In the genomic region with DNA sequence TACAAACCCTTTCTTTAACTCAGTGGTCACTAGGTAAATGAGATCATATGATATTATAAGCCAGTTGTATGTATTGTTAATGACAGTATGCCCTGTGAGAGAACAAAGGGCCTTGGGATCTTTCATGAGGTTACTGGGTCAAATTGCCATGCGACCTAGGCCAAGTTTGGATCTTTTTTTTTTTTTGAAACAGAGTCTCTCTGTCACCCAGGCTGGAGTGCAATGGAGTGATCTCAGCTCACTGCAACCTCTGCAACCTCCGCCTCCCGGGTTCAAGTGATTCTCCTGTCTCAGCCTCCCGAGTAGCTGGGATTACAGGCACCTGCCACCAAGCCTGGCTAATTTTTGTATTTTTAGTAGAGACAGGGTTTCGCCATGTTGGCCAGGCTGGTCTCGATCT, we compare ENCODE assay signal across 11 cellular contexts. TPM values are rescaled to one million over a fixed set of nuclear protein-coding genes. Genes with fewer than 3 reads are reported as not detected.
"Had no signal": no experiment of that assay in that cellular context is flagged by ENCODE, and none has a peak within 500 bp of the region (broad histone marks: within the 10 kb centered on the region; RNA-seq: fewer than 3 reads in every experiment).

No MANE protein-coding gene starts in this region.

RNA-seq across cellular contexts. Expression of gene TRIM71, which starts 27.7 kb away (rescaled TPM):
- total RNA-seq: left ventricle myocardium superior; lung microvascular endothelial cell; mesenteric fat pad; mucosa of descending colon; myocyte; natural killer cell treated with Interleukin-12 subunit alpha and Interleukin-12 subunit beta and Interleukin-15 and Interleukin-18, amount 100 ng/mL, for 72 hours; osteoblast; right cardiac atrium; transverse colon had no signal
- polyA plus RNA-seq: keratinocyte; naive thymus-derived CD4-positive, alpha-beta T cell; right cardiac atrium had no signal
